In genomic region chr1:175449306-175449705, GRCh38 we compare ENCODE assay signal across 15 cellular contexts.
"Had no signal": no experiment of that assay in that cellular context is flagged by ENCODE, and none has a peak within 500 bp of the region (broad histone marks: within the 10 kb centered on the region; RNA-seq: fewer than 3 reads in every experiment).

No MANE protein-coding gene starts in this region.

- H3K4me1 Mint-ChIP-seq: activated naive CD8-positive, alpha-beta T cell treated with anti-CD3 and anti-CD28 coated beads, Interleukin-2, amount 10 ng/mL, durations not matched to agents 7 days and 5 days; brain; natural killer cell had no signal

- H3K27ac Mint-ChIP-seq: activated naive CD8-positive, alpha-beta T cell treated with anti-CD3 and anti-CD28 coated beads, Interleukin-2, amount 10 ng/mL, durations not matched to agents 7 days and 5 days; brain; natural killer cell had no signal

- H3K9me3 Mint-ChIP-seq: activated naive CD8-positive, alpha-beta T cell treated with anti-CD3 and anti-CD28 coated beads, Interleukin-2, amount 10 ng/mL, durations not matched to agents 7 days and 5 days; brain; natural killer cell had no signal

- ATAC-seq: activated CD4-positive, CD25-positive, alpha-beta regulatory T cell treated with anti-CD3 and anti-CD28 coated beads, Interleukin-2, amount 50 U/mL, for 24 hours; natural killer cell had no signal

- DNase-seq: activated naive CD4-positive, alpha-beta T cell; activated naive CD8-positive, alpha-beta T cell treated with anti-CD3 and anti-CD28 coated beads, Interleukin-2, amount 10 ng/mL, durations not matched to agents 7 days and 5 days; activated T-cell treated with anti-CD3 and anti-CD28 coated beads for 4 hours; central memory CD4-positive, alpha-beta T cell; colonic mucosa; effector CD4-positive, alpha-beta T cell; hypothalamus; kidney glomerular epithelial cell; mesenchymal stem cell; natural killer cell; sigmoid colon; stimulated activated CD4-positive, alpha-beta T cell treated with anti-CD3 and anti-CD28 coated beads, Interleukin-1b, Interleukin-23, amount 100 ng/mL, for 48 hours; tibial artery had no signal

- H3K36me3 Mint-ChIP-seq: activated naive CD8-positive, alpha-beta T cell treated with anti-CD3 and anti-CD28 coated beads, Interleukin-2, amount 10 ng/mL, durations not matched to agents 7 days and 5 days; brain; natural killer cell had no signal

- H3K4me3 Mint-ChIP-seq: activated naive CD8-positive, alpha-beta T cell treated with anti-CD3 and anti-CD28 coated beads, Interleukin-2, amount 10 ng/mL, durations not matched to agents 7 days and 5 days; brain; natural killer cell had no signal
